In genomic region chr2:7225848-7226247, GRCh38 we compare ENCODE assay signal across 17 cellular contexts.
"Had no signal": no experiment of that assay in that cellular context is flagged by ENCODE, and none has a peak within 500 bp of the region (broad histone marks: within the 10 kb centered on the region; RNA-seq: fewer than 3 reads in every experiment).

No MANE protein-coding gene starts in this region.

- H3K27me3 ChIP-seq: heart left ventricle, right lobe of liver, suprapubic skin had no signal

- ATAC-seq: heart left ventricle, left cardiac atrium, lower lobe of right lung, right lobe of liver had no signal

- H3K27me3 Mint-ChIP-seq: stimulated activated naive CD8-positive, alpha-beta T cell treated with anti-CD3 and anti-CD28 coated beads, Interleukin-15, Interleukin-2, amounts not matched to agents 100 ng/mL and 50 ng/mL, for 24 hours; type B pancreatic cell had no signal

- H3K4me1 ChIP-seq: heart left ventricle, lower lobe of right lung, prostate gland, right lobe of liver, suprapubic skin had no signal

- H3K9me3 ChIP-seq: lower lobe of right lung, prostate gland, right lobe of liver had no signal

- H3K36me3 ChIP-seq: heart left ventricle, lower lobe of right lung, prostate gland, right lobe of liver, suprapubic skin had no signal

- H3K27ac Mint-ChIP-seq: stimulated activated naive CD8-positive, alpha-beta T cell treated with anti-CD3 and anti-CD28 coated beads, Interleukin-15, Interleukin-2, amounts not matched to agents 100 ng/mL and 50 ng/mL, for 24 hours; type B pancreatic cell had no signal

- H3K4me3 Mint-ChIP-seq: stimulated activated naive CD8-positive, alpha-beta T cell treated with anti-CD3 and anti-CD28 coated beads, Interleukin-15, Interleukin-2, amounts not matched to agents 100 ng/mL and 50 ng/mL, for 24 hours; type B pancreatic cell had no signal

- H3K36me3 Mint-ChIP-seq: type B pancreatic cell had no signal

- DNase-seq: activated CD4-positive, alpha-beta T cell treated with anti-CD3 and anti-CD28 coated beads, Interleukin-2, amount 50 U/mL, for 4 hours; activated CD4-positive, CD25-positive, alpha-beta regulatory T cell treated with anti-CD3 and anti-CD28 coated beads, Interleukin-2, amount 50 U/mL, for 72 hours; activated naive CD4-positive, alpha-beta T cell; activated T-cell treated with anti-CD3 and anti-CD28 coated beads for 4 hours; aorta; dermis blood vessel endothelial cell; heart left ventricle; left cardiac atrium; lower lobe of right lung; midbrain; right lobe of liver had no signal

- H3K27ac ChIP-seq: epithelial cell of prostate, heart left ventricle, lower lobe of right lung, prostate gland, right lobe of liver, suprapubic skin had no signal

- H3K4me3 ChIP-seq: heart left ventricle, lower lobe of right lung, prostate gland, right lobe of liver, smooth muscle cell, suprapubic skin had no signal
